In genomic region chr1:167721617-167722151, GRCh38 we compare ENCODE assay signal across 7 cellular contexts. TPM values are rescaled to one million over a fixed set of nuclear protein-coding genes. Genes with fewer than 3 reads are reported as not detected.
DNase-seq lines count a peak whose midpoint lies in the region; ATAC-seq, FAIRE-seq and TF ChIP-seq lines count a peak whose summit lies in the region.

TSS of gene MPZL1 (plus strand) at chr1:167721982. CDS start at chr1:167722152, 170 bp downstream.

- peak within 1 kb of the TSS; percentile 97 for H3K27ac ChIP-seq in hepatocyte

- H4K20me1 ChIP-seq in hepatocyte (ENCODE audit: insufficient read depth, poor library complexity, severe bottlenecking) = peaks cover 39% of the 10 kb centered on the region

- H2AFZ ChIP-seq in hepatocyte = peak within 1 kb of the TSS; percentile 95

- H3K36me3 ChIP-seq in hepatocyte (replicated peaks; ENCODE audit: insufficient read depth, low read depth) = no peaks in the 10 kb centered on the region

- in situ Hi-C loops in astrocyte of the cerebellum (cut with HindIII; ENCODE audit: low sequenced_read_pairs) = loop anchor here (5.0 kb wide), 1 partner anchor 81 kb away; no protein-coding TSS in a partner anchor

- H3K4me3 ChIP-seq in astrocyte of the cerebellum (ENCODE audit: low read depth, low read length) (peak within 1 kb of the TSS; percentile 79), hepatocyte (peak within 1 kb of the TSS; percentile 94)

- DNase-seq in GM18507 (ENCODE audit: extremely low spot score, insufficient read length, low read depth) (peak; percentile 93), NCI-H1694 treated with DMSO at 0.1 percent for 48 hours (lab: John Stamatoyannopoulos, UW) (peak; percentile 79), T-helper 9 cell (peak; percentile 82), astrocyte of the cerebellum (ENCODE audit: low read depth) (peak; percentile 78), hepatocyte (ENCODE audit: low spot score) (peak; percentile 95), retina (peak; percentile 100)

- no peaks in the 10 kb centered on the region for H3K27me3 ChIP-seq in hepatocyte

- TF ChIP-seq CTCF in astrocyte of the cerebellum (IDR thresholded peaks at IDR 0.05; ENCODE audit: low read depth, low read length, missing control alignments) (no peak), hepatocyte (IDR thresholded peaks at IDR 0.05; ENCODE audit: poor library complexity) (peak; percentile 0)

- H3K79me2 ChIP-seq in hepatocyte = peaks cover 46% of the 10 kb centered on the region

- peak; percentile 90 for FAIRE-seq in GM18507 (lab: Jason Lieb, UNC)

- peak; percentile 89 for ATAC-seq in HG02938 (IDR thresholded peaks at IDR 0.05; ENCODE audit: unreplicated experiment)

- H3K4me2 ChIP-seq in hepatocyte = peak within 1 kb of the TSS; percentile 93

- WGBS in hepatocyte (ENCODE audit: low lambda C conversion rate, missing lambda C conversion rate) = 1% methylated on average over 47 of the region's 52 CpGs

- peaks cover 36% of the 10 kb centered on the region for H3K4me1 ChIP-seq in hepatocyte (ENCODE audit: insufficient read depth)

- no peaks in the 10 kb centered on the region for H3K9me3 ChIP-seq in hepatocyte (ENCODE audit: low read depth)

- H3K9me2 ChIP-seq in hepatocyte (replicated peaks; ENCODE audit: insufficient read depth) = no peaks in the 10 kb centered on the region

RNA-seq across cellular contexts. Expression of gene MPZL1, which starts in this region (rescaled TPM):
- 147 and 176 TPM in 2 replicates for total RNA-seq in hepatocyte
- polyA plus RNA-seq in hepatocyte = 202 and 245 TPM in 2 replicates

Comparison
In these comparisons a context has a peak if more than half of its experiments do, and no peak if none do; other contexts are left out.
1. Peak in every context shown above with its lines: DNase-seq, ATAC-seq, H3K4me3 ChIP-seq and H3K27ac ChIP-seq.